Comparison of ENCODE assay signal across 8 cellular contexts in genomic region chr17:82751571-82752370, GRCh38. TPM values are rescaled to one million over a fixed set of nuclear protein-coding genes. Genes with fewer than 3 reads are reported as not detected.
DNase-seq lines count a peak whose midpoint lies in the region; ATAC-seq and TF ChIP-seq lines count a peak whose summit lies in the region.

TSS of gene TBCD (plus strand) at chr17:82752065. CDS start at chr17:82752194, 129 bp downstream.

- peak within 1 kb of the TSS; percentile 84 for H3K4me3 ChIP-seq in Jurkat, Clone E6-1 (ENCODE audit: low read length)
- H3K4me3 ChIP-seq in esophagus muscularis mucosa, result peak within 1 kb of the TSS; percentile 93 to 96 (median 94)

- peaks cover 0 to 4% of the 10 kb centered on the region in 2 donors for H3K36me3 Mint-ChIP-seq in activated T-cell treated with anti-CD3 and anti-CD28 coated beads, Interleukin-2, amount 50 U/mL, for 72 hours (ENCODE audit: insufficient read depth in 2 of 2)

- peaks cover 0 to 3% of the 10 kb centered on the region in 2 donors for H3K9me3 Mint-ChIP-seq in activated T-cell treated with anti-CD3 and anti-CD28 coated beads, Interleukin-2, amount 50 U/mL, for 72 hours

- H3K4me3 Mint-ChIP-seq in activated T-cell treated with anti-CD3 and anti-CD28 coated beads, Interleukin-2, amount 50 U/mL, for 72 hours, result peak within 1 kb of the TSS; percentile 88 to 90

- ATAC-seq in GM21619 (IDR thresholded peaks at IDR 0.05; ENCODE audit: unreplicated experiment), result peak; percentile 66
- peak; percentile 85 to 86 for ATAC-seq in activated T-cell treated with anti-CD3 and anti-CD28 coated beads, Interleukin-2, amount 50 U/mL, for 72 hours (replicated peaks in 1 of 2)

- H3K4me1 ChIP-seq in esophagus muscularis mucosa, result peaks cover 12 to 29% (median 21%) of the 10 kb centered on the region in 4 donors

- peak; percentile 10 for TF ChIP-seq POLR2A in esophagus muscularis mucosa (IDR thresholded peaks at IDR 0.05; ENCODE audit: low read depth)

- peaks cover under 1 to 9% (median 7%) of the 10 kb centered on the region in 4 donors for H3K36me3 ChIP-seq in esophagus muscularis mucosa

- H3K27ac ChIP-seq in esophagus muscularis mucosa (replicated peaks in 1 of 4), result peak within 1 kb of the TSS; percentile 90 to 93 (median 92)

- no peak for TF ChIP-seq EP300 in esophagus muscularis mucosa (IDR thresholded peaks at IDR 0.05)

- no peak for TF ChIP-seq CTCF in esophagus muscularis mucosa (IDR thresholded peaks at IDR 0.05)

- WGBS in esophagus muscularis mucosa, result 0% methylated on average over 1 of the region's 114 CpGs

- H3K27ac Mint-ChIP-seq in activated T-cell treated with anti-CD3 and anti-CD28 coated beads, Interleukin-2, amount 50 U/mL, for 72 hours, result no peak within 1 kb of the TSS

- no peaks in the 10 kb centered on the region for H3K27me3 Mint-ChIP-seq in activated T-cell treated with anti-CD3 and anti-CD28 coated beads, Interleukin-2, amount 50 U/mL, for 72 hours (ENCODE audit: low read depth)

- peaks cover 0 to 3% (median 0%) of the 10 kb centered on the region in 4 donors for H3K9me3 ChIP-seq in esophagus muscularis mucosa

- intact Hi-C loops in esophagus muscularis mucosa (cut with DNase I), result loop anchor here (5.0 kb wide), 1 partner anchor 99 kb away; no protein-coding TSS in a partner anchor

- peaks cover 33% of the 10 kb centered on the region for H3K4me1 Mint-ChIP-seq in activated T-cell treated with anti-CD3 and anti-CD28 coated beads, Interleukin-2, amount 50 U/mL, for 72 hours (ENCODE audit: low read depth)

- DNase-seq in DMS114 treated with DMSO at 0.1 percent for 48 hours (lab: John Stamatoyannopoulos, UW; ENCODE audit: unreplicated experiment), result peak; percentile 82
- DNase-seq in Jurkat, Clone E6-1 (ENCODE audit: low read depth, low spot score), result peak; percentile 79
- peak; percentile 88 for DNase-seq in RKO (ENCODE audit: low spot score)
- DNase-seq in activated T-cell treated with anti-CD3 and anti-CD28 coated beads, Interleukin-2, amount 50 U/mL, for 72 hours, result peak; percentile 88
- DNase-seq in esophagus muscularis mucosa (ENCODE audit: extremely low spot score), result peak; percentile 96
- peak; percentile 89 for DNase-seq in myocyte (ENCODE audit: low read depth)
- peak; percentile 65 for DNase-seq in stimulated activated CD8-positive, alpha-beta memory T cell treated with anti-CD3 and anti-CD28 coated beads, Interleukin-7, amount 100 ng/mL, for 24 hours (ENCODE audit: low read depth)

- H3K27me3 ChIP-seq in esophagus muscularis mucosa, result peaks cover 0 to 4% (median 0%) of the 10 kb centered on the region in 4 donors

RNA-seq across cellular contexts. Expression of gene TBCD, which starts in this region (rescaled TPM):
- polyA plus RNA-seq in Jurkat, Clone E6-1 (2012; ENCODE audit: insufficient read depth, insufficient read length), result 162 TPM
- total RNA-seq in activated T-cell treated with anti-CD3 and anti-CD28 coated beads, Interleukin-2, amount 50 U/mL, for 72 hours, result 100 to 1,000 TPM; 112 to 134 TPM
- total RNA-seq in esophagus muscularis mucosa (10 to 100 TPM; 38.1 to 56.7 (median 53.6) TPM), myocyte (25.4 and 33.8 TPM in 2 replicates)
- polyA plus RNA-seq in myocyte (2012), result 65.6 TPM

Comparison
In these comparisons a context has a peak if more than half of its experiments do, and no peak if none do; other contexts are left out.
1. Peak in every context shown above with its lines: DNase-seq, ATAC-seq, H3K4me3 ChIP-seq and H3K27ac ChIP-seq.